In genomic region chr22:43263645-43264514, GRCh38 we compare ENCODE assay signal across 8 cellular contexts.
DNase-seq lines count a peak whose midpoint lies in the region; ATAC-seq and TF ChIP-seq lines count a peak whose summit lies in the region.

No MANE protein-coding gene starts in this region.

- H3K56ac ChIP-seq in H9 (ENCODE audit: insufficient read length, low read depth, low read length) = no peak overlapping the region

- H3K23ac ChIP-seq in H9 (ENCODE audit: insufficient read length, low read depth, low read length) = no peak overlapping the region

- H2BK12ac ChIP-seq in H9 (ENCODE audit: insufficient read length, low read depth, low read length) = no peak overlapping the region

- ATAC-seq in naive thymus-derived CD8-positive, alpha-beta T cell = peak; percentile 90 to 92
- ATAC-seq in HG03025 (IDR thresholded peaks at IDR 0.05; ENCODE audit: low FRiP score, unreplicated experiment) = no peak

- H3K4me1 ChIP-seq in H9 (ENCODE audit: insufficient read depth, low read length) (no peaks in the 10 kb centered on the region), duodenal mucosa (ENCODE audit: control insufficient read depth in 1 of 2, insufficient read depth in 2 of 2, low read length in 2 of 2) (peaks cover 18 to 23% of the 10 kb centered on the region in 2 donors), subcutaneous abdominal adipose tissue (ENCODE audit: control insufficient read depth in 5 of 5, insufficient read depth in 5 of 5, low read length in 5 of 5) (peaks cover 6 to 20% (median 17%) of the 10 kb centered on the region in 5 donors)

- no peak overlapping the region for H2AFZ ChIP-seq in H9 (ENCODE audit: low read length)

- H4K5ac ChIP-seq in H9 (ENCODE audit: insufficient read length, low read depth, low read length) = no peak overlapping the region

- WGBS in H9 (ENCODE audit: extremely low coverage, insufficient read length, low lambda C conversion rate) = no CpG with 5 or more reads among the region's 27 CpGs

- H3K79me1 ChIP-seq in H9 (ENCODE audit: insufficient read depth, low read depth, low read length, poor library complexity, severe bottlenecking) = no peaks in the 10 kb centered on the region

- peak overlapping the region; percentile 44; the same call in 1 of the 2 replicates for H3K14ac ChIP-seq in H9 (ENCODE audit: insufficient read depth, low read length)

- no peak overlapping the region for H2AK5ac ChIP-seq in H9 (ENCODE audit: insufficient read length, low read length)

- H3K18ac ChIP-seq in H9 (ENCODE audit: insufficient read length, low read depth, low read length) = no peak overlapping the region

- H3K36me3 ChIP-seq in duodenal mucosa (ENCODE audit: control insufficient read depth in 1 of 2, insufficient read depth in 2 of 2, low read length in 2 of 2) = no peaks in the 10 kb centered on the region
- no peaks in the 10 kb centered on the region for H3K36me3 ChIP-seq in subcutaneous abdominal adipose tissue (ENCODE audit: control insufficient read depth in 5 of 5, insufficient read depth in 5 of 5, low read length in 5 of 5)

- no peak overlapping the region for H3K4me3 Mint-ChIP-seq in H9
- H3K4me3 Mint-ChIP-seq in naive thymus-derived CD8-positive, alpha-beta T cell = peak overlapping the region; percentile 68 to 90 (median 82)

- H3K27me3 Mint-ChIP-seq in H9 (ENCODE audit: low read depth) = peaks cover 8% of the 10 kb centered on the region
- peaks cover 0 to 11% (median 4%) of the 10 kb centered on the region in 5 donors for H3K27me3 Mint-ChIP-seq in naive thymus-derived CD8-positive, alpha-beta T cell

- H3K79me2 ChIP-seq in H9 (ENCODE audit: insufficient read depth, low read length) = no peaks in the 10 kb centered on the region

- no peaks in the 10 kb centered on the region for H4K20me1 ChIP-seq in H9 (ENCODE audit: control insufficient read depth, insufficient read depth, insufficient read length)

- no peak overlapping the region for H3K4ac ChIP-seq in H9 (ENCODE audit: low read depth, low read length)

- H3K27ac ChIP-seq in H9 (ENCODE audit: insufficient read length, low read depth, low read length) = no peak overlapping the region
- H3K27ac ChIP-seq in duodenal mucosa (ENCODE audit: low read depth, low read length) = peak overlapping the region; percentile 40
- no peak overlapping the region for H3K27ac ChIP-seq in subcutaneous abdominal adipose tissue (ENCODE audit: low read depth, low read length)

- no peak overlapping the region for H2BK5ac ChIP-seq in H9 (ENCODE audit: insufficient read length, low read length)

- H3T11ph ChIP-seq in H9 (ENCODE audit: low read length) = no peak overlapping the region

- peak overlapping the region; percentile 5 to 14 for H3K4me3 ChIP-seq in duodenal mucosa (ENCODE audit: low read depth in 1 of 2, low read length in 2 of 2)
- peak overlapping the region in 3 of 5 donors; percentile 13 to 32 (median 31) for H3K4me3 ChIP-seq in subcutaneous abdominal adipose tissue (ENCODE audit: low read depth in 1 of 5, low read length in 5 of 5)

- TF ChIP-seq CTCF in H9 (conservative IDR thresholded peaks at IDR 0.05) = no peak

- H3K36me3 Mint-ChIP-seq in H9 (ENCODE audit: insufficient read depth in 1 of 3, low read depth in 3 of 3) = no peaks in the 10 kb centered on the region; a peak in 1 of 7 replicates
- H3K36me3 Mint-ChIP-seq in naive thymus-derived CD8-positive, alpha-beta T cell = no peaks in the 10 kb centered on the region

- DNase-seq in GF-D8 (lab: John Stamatoyannopoulos, UW) (peak; percentile 93), H9 (no peak), NCI-H1436 treated with DMSO at 0.1 percent for 48 hours (lab: John Stamatoyannopoulos, UW) (peak; percentile 43)
- peak; percentile 79 for DNase-seq in activated CD4-positive, alpha-beta T cell treated with anti-CD3 and anti-CD28 coated beads, Interleukin-2, amount 50 U/mL, for 1 hour
- peak; percentile 34 to 88 (median 72) for DNase-seq in naive thymus-derived CD8-positive, alpha-beta T cell

- H4K8ac ChIP-seq in H9 (replicated peaks; ENCODE audit: insufficient read length, low read depth, low read length) = no peak overlapping the region

- H4K91ac ChIP-seq in H9 (ENCODE audit: insufficient read length, low read depth, low read length) = no peak overlapping the region

- H2BK20ac ChIP-seq in H9 (ENCODE audit: low read depth, low read length, poor library complexity, severe bottlenecking) = no peak overlapping the region

- H3K9ac ChIP-seq in H9 (ENCODE audit: extremely low read depth, insufficient read length, low read length) (no peak overlapping the region), duodenal mucosa (ENCODE audit: low read depth in 1 of 2, low read length in 2 of 2) (peak overlapping the region in 1 of 2 donors; percentile 4), subcutaneous abdominal adipose tissue (ENCODE audit: low read length in 5 of 5) (peak overlapping the region in 1 of 5 donors; percentile 2)

- peak overlapping the region in 1 of 3 experiments; percentile 49; a peak in 1 of 7 replicates for H3K27ac Mint-ChIP-seq in H9
- H3K27ac Mint-ChIP-seq in naive thymus-derived CD8-positive, alpha-beta T cell = peak overlapping the region; percentile 6 to 93 (median 84)

- no peak overlapping the region for H2BK120ac ChIP-seq in H9 (ENCODE audit: low read depth, low read length, poor library complexity, severe bottlenecking)

- POLR2A ChIA-PET in naive thymus-derived CD8-positive, alpha-beta T cell (lab: Charles Lee) = interaction anchor here (0.8 kb wide), 1 partner anchor 76 kb away, joined by 4 read pairs; no protein-coding TSS in a partner anchor

- no peaks in the 10 kb centered on the region for H3K9me3 Mint-ChIP-seq in H9
- H3K9me3 Mint-ChIP-seq in naive thymus-derived CD8-positive, alpha-beta T cell = no peaks in the 10 kb centered on the region

- H3K27me3 ChIP-seq in H9 (ENCODE audit: insufficient read depth, low read length) (no peaks in the 10 kb centered on the region), duodenal mucosa (ENCODE audit: control insufficient read depth in 1 of 2, insufficient read depth in 2 of 2, low read length in 2 of 2) (peaks cover 0 to 19% of the 10 kb centered on the region in 2 donors), subcutaneous abdominal adipose tissue (ENCODE audit: control insufficient read depth in 5 of 5, insufficient read depth in 4 of 5, low read length in 5 of 5) (peaks cover 18 to 35% (median 24%) of the 10 kb centered on the region in 5 donors)

- H3K9me3 ChIP-seq in H9 (ENCODE audit: control insufficient read depth, low read depth, low read length) = no peaks in the 10 kb centered on the region
- no peaks in the 10 kb centered on the region for H3K9me3 ChIP-seq in duodenal mucosa (ENCODE audit: control insufficient read depth in 1 of 2, low read length in 2 of 2)
- H3K9me3 ChIP-seq in subcutaneous abdominal adipose tissue (ENCODE audit: control insufficient read depth in 5 of 5, low read length in 5 of 5) = no peaks in the 10 kb centered on the region

- H3K4me2 ChIP-seq in H9 (ENCODE audit: insufficient read depth, insufficient read length, low read length) = no peak overlapping the region

- H3K4me1 Mint-ChIP-seq in H9 = peaks cover 8 to 11% of the 10 kb centered on the region in 2 experiments; a peak in 3 of 4 replicates
- H3K4me1 Mint-ChIP-seq in naive thymus-derived CD8-positive, alpha-beta T cell = peaks cover 17 to 33% (median 25%) of the 10 kb centered on the region in 4 donors

- no peak overlapping the region for H2BK15ac ChIP-seq in H9 (ENCODE audit: low read depth, low read length)

- H3K23me2 ChIP-seq in H9 (ENCODE audit: insufficient read length, low read depth, low read length, poor library complexity, severe bottlenecking) = no peaks in the 10 kb centered on the region

Comparison
In these comparisons a context has a peak if more than half of its experiments do, and no peak if none do; other contexts are left out.
1. H3K4me3 Mint-ChIP-seq: peak in naive thymus-derived CD8-positive, alpha-beta T cell (10 of 10); none in H9 (0 of 2).